In the genomic region with DNA sequence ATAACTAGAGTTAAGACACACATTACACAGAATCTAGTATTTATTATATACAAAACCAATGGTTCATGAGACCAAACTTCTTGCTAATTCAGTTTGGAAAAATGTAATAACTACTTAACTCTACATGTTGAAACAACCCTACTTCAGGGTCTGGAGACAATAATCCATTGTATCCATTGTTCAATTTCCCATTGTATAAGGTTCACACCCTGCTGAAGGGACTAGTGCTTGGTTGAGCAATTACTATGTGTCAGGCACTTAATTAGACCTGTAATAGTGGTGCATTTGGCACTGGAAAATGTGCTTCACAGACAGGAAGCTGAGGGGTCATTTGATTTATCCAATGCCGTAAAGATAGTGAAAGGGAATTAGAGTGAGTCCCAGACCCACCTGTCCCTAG, we compare ENCODE assay signal across 16 cellular contexts.
A peak's percentile ranks its signal among the peaks of the same experiment; 100 is the strongest.
DNase-seq lines count a peak whose midpoint lies in the region; ATAC-seq and TF ChIP-seq lines count a peak whose summit lies in the region.
"Had no signal": no experiment of that assay in that cellular context is flagged by ENCODE, and none has a peak within 500 bp of the region (broad histone marks: within the 10 kb centered on the region; RNA-seq: fewer than 3 reads in every experiment).

No MANE protein-coding gene starts in this region.

- H2AK5ac ChIP-seq in IMR-90 (ENCODE audit: low read depth, low read length), result no peak overlapping the region

- H3K4ac ChIP-seq in IMR-90 (ENCODE audit: low read depth, low read length), result peak overlapping the region; percentile 43; the same call in 1 of the 2 replicates

- POLR2A ChIA-PET in IMR-90 (lab: Charles Lee; ENCODE audit: unreplicated experiment) (no interaction called here), GM10248 (lab: Yijun Ruan, JAX) (no interaction called here)

- no peaks in the 10 kb centered on the region for H4K20me1 ChIP-seq in IMR-90 (ENCODE audit: insufficient read depth, low read length)
- H4K20me1 ChIP-seq: BLaER1 had no signal

- intact Hi-C loops in IMR-90 (cut with micrococcal nuclease), result no loop called here

- H3K27ac ChIP-seq in IMR-90 (ENCODE audit: insufficient read depth, low read length), result no peak overlapping the region; the same call in 1 of the 2 replicates
- no peak overlapping the region for H3K27ac ChIP-seq in foreskin keratinocyte
- H3K27ac ChIP-seq: BLaER1, GM23248 had no signal

- no peak for TF ChIP-seq RAD21 in IMR-90 (IDR thresholded peaks at IDR 0.05; ENCODE audit: low read length)

- H2AFZ ChIP-seq in IMR-90 (replicated peaks; ENCODE audit: low read length, poor library complexity), result no peak overlapping the region
- H2AFZ ChIP-seq: GM23248 had no signal

- H2BK120ac ChIP-seq in IMR-90 (ENCODE audit: low read depth, low read length), result peak overlapping the region; percentile 30

- no peaks in the 10 kb centered on the region for H3K79me1 ChIP-seq in IMR-90 (ENCODE audit: low read depth in 1 of 2, low read length in 2 of 2)

- H2BK15ac ChIP-seq in IMR-90 (ENCODE audit: low read depth, low read length), result no peak overlapping the region

- no peaks in the 10 kb centered on the region for H3K36me3 ChIP-seq in IMR-90 (ENCODE audit: control insufficient read depth, insufficient read depth, low read length)
- H3K36me3 ChIP-seq: BLaER1 had no signal

- peak overlapping the region in 1 of 2 experiments; percentile 9; a peak in 1 of 4 replicates for H4K8ac ChIP-seq in IMR-90 (ENCODE audit: low read depth in 2 of 2, low read length in 2 of 2)

- ATAC-seq in IMR-90 (ENCODE audit: low read depth) (peak; percentile 14), foreskin keratinocyte (peak; percentile 36)
- ATAC-seq: A549 had no signal

- TF ChIP-seq CTCF in IMR-90 (conservative IDR thresholded peaks at IDR 0.05; ENCODE audit: low read depth, low read length) (no peak), epithelial cell of esophagus (IDR thresholded peaks at IDR 0.05; ENCODE audit: insufficient read depth, low read depth, low read length, missing control alignments) (no peak), foreskin keratinocyte (conservative IDR thresholded peaks at IDR 0.05) (no peak), GM10248 (IDR thresholded peaks at IDR 0.05; ENCODE audit: control extremely low read depth, extremely low read depth, low read depth, missing control alignments) (no peak)

- 0 out of 2 replicates have a peak overlapping the region, but pooled peaks have one; percentile 34 for H3K23ac ChIP-seq in IMR-90 (ENCODE audit: low read depth, low read length)

- dilution Hi-C loops in IMR-90 (cut with HindIII; ENCODE audit: low sequenced_read_pairs, unreplicated experiment), result no loop called here

- DNase-seq in IMR-90, result no peak
- peak; percentile 44 for DNase-seq in epithelial cell of esophagus (ENCODE audit: low read depth)
- DNase-seq in foreskin keratinocyte, result peak; percentile 43 to 46
- peak; percentile 7 for DNase-seq in renal cortical epithelial cell (ENCODE audit: low read depth)
- DNase-seq in A172 (ENCODE audit: low spot score), result no peak
- DNase-seq in GM10248 (ENCODE audit: extremely low spot score), result no peak
- DNase-seq in T1000 (lab: John Stamatoyannopoulos, UW), result no peak
- DNase-seq: AML-193; Caco-2; CD8-positive, alpha-beta memory T cell; DMS53; GF-D8; GM23248; H7 had no signal

- WGBS in IMR-90 (ENCODE audit: extremely low coverage in 2 of 2, insufficient read length in 1 of 2), 2 experiments, result no CpG with 5 or more reads among the region's 1 CpG

- no peak for TF ChIP-seq POLR2A in IMR-90 (IDR thresholded peaks at IDR 0.05; ENCODE audit: low read depth, low read length)

- H3K4me2 ChIP-seq in IMR-90 (ENCODE audit: low read depth, low read length), result no peak overlapping the region
- H3K4me2 ChIP-seq: A549, BLaER1 had no signal

- H3K14ac ChIP-seq in IMR-90 (replicated peaks; ENCODE audit: low read depth, low read length), result 0 out of 2 replicates have a peak overlapping the region, but pooled peaks have one; percentile 50

- CTCF ChIA-PET in IMR-90 (lab: Yijun Ruan, JAX), result no interaction called here
- CTCF ChIA-PET in GM10248 (lab: Yijun Ruan, JAX), result no interaction called here

- H2BK20ac ChIP-seq in IMR-90 (ENCODE audit: low read depth, low read length), result peak overlapping the region; percentile 52; the same call in 1 of the 2 replicates

- no peak overlapping the region for H3K9ac ChIP-seq in IMR-90 (ENCODE audit: low read depth, low read length)
- H3K9ac ChIP-seq: BLaER1, GM23248 had no signal

- H3K4me1 ChIP-seq in IMR-90 (ENCODE audit: control insufficient read depth, insufficient read depth, low read length) (no peaks in the 10 kb centered on the region; the same call in 1 of the 2 replicates), foreskin keratinocyte (peaks cover 6% of the 10 kb centered on the region)
- H3K4me1 ChIP-seq: A549, BLaER1, Caco-2 had no signal

- no peak overlapping the region for H3K56ac ChIP-seq in IMR-90 (ENCODE audit: extremely low read depth, insufficient read depth, low read length)

- H3K9me3 ChIP-seq in IMR-90 (ENCODE audit: control insufficient read depth, insufficient read depth, low read length), result no peaks in the 10 kb centered on the region
- H3K9me3 ChIP-seq: A549, BLaER1, Caco-2 had no signal

- H3K4me3 ChIP-seq in IMR-90 (ENCODE audit: insufficient read depth, low read depth, low read length) (no peak overlapping the region), epithelial cell of esophagus (ENCODE audit: low read length) (no peak overlapping the region)
- H3K4me3 ChIP-seq: A549, BLaER1, GM23248 had no signal

- H3K27me3 ChIP-seq in IMR-90 (ENCODE audit: control insufficient read depth, insufficient read depth, low read length) (no peaks in the 10 kb centered on the region), foreskin keratinocyte (no peaks in the 10 kb centered on the region)
- H3K27me3 ChIP-seq: BLaER1 had no signal

- no peaks in the 10 kb centered on the region for H3K9me1 ChIP-seq in IMR-90 (ENCODE audit: insufficient read depth, low read length)

- H4K91ac ChIP-seq in IMR-90 (ENCODE audit: insufficient read depth, low read depth, low read length), result no peak overlapping the region

- peak overlapping the region; percentile 79; the same call in 1 of the 2 replicates for H4K5ac ChIP-seq in IMR-90 (ENCODE audit: low read depth, low read length)

- H2BK5ac ChIP-seq in IMR-90 (ENCODE audit: low read depth, low read length, poor library complexity, severe bottlenecking), result peak overlapping the region; percentile 55

- BruUV-seq in IMR-90 (replicated peaks; lab: Mats Ljungman, UMichigan), result no TSS peak

- no peak overlapping the region for H2AK9ac ChIP-seq in IMR-90 (replicated peaks; ENCODE audit: low read depth, low read length, poor library complexity)

- in situ Hi-C loops in IMR-90 (cut with MboI; ENCODE audit: low sequenced_read_pairs), result no loop called here

- H3K18ac ChIP-seq in IMR-90 (ENCODE audit: low read depth, low read length), result peak overlapping the region; percentile 91

TF ChIP-seq in IMR-90, 13 proteins besides CTCF, POLR2A, EP300 and RAD21:
- no peak for TF ChIP-seq NFE2L2 (IDR thresholded peaks at IDR 0.05; ENCODE audit: low read depth, low read length)
- no peak for TF ChIP-seq CHD1 (IDR thresholded peaks at IDR 0.05; ENCODE audit: low read depth, low read length)
- no peak for TF ChIP-seq RCOR1 (IDR thresholded peaks at IDR 0.05; ENCODE audit: insufficient replicate concordance, low read length)
- no peak for TF ChIP-seq ELK1 (IDR thresholded peaks at IDR 0.05; ENCODE audit: borderline replicate concordance, low read depth, low read length)
- TF ChIP-seq CEBPB (IDR thresholded peaks at IDR 0.05; ENCODE audit: low read depth, low read length), result no peak
- no peak for TF ChIP-seq RFX5 (IDR thresholded peaks at IDR 0.05; ENCODE audit: low read depth, low read length)
- TF ChIP-seq MAFK (IDR thresholded peaks at IDR 0.05; ENCODE audit: low read depth, low read length), result no peak
- no peak for TF ChIP-seq SMC3 (IDR thresholded peaks at IDR 0.05; ENCODE audit: low read depth, low read length)
- TF ChIP-seq FOS (IDR thresholded peaks at IDR 0.05; ENCODE audit: low read depth, low read length), result no peak
- TF ChIP-seq MXI1 (IDR thresholded peaks at IDR 0.05; ENCODE audit: borderline replicate concordance, low read depth, low read length), result no peak
- TF ChIP-seq BHLHE40 (IDR thresholded peaks at IDR 0.05; ENCODE audit: low read depth, low read length), result no peak
- no peak for TF ChIP-seq USF2 (IDR thresholded peaks at IDR 0.05; ENCODE audit: low read depth, low read length)
- TF ChIP-seq MAZ (IDR thresholded peaks at IDR 0.05; ENCODE audit: borderline replicate concordance, low read depth, low read length), result no peak

Comparison
In these comparisons a context has a peak if more than half of its experiments do, and no peak if none do; other contexts are left out.
1. DNase-seq: peak in epithelial cell of esophagus (single experiment), foreskin keratinocyte (2 of 2) and renal cortical epithelial cell (single experiment); none in IMR-90 (single experiment), A172 (single experiment), GM10248 (single experiment) and T1000 (single experiment).